Comparison of ENCODE assay signal across 1 cellular context in the genomic region with DNA sequence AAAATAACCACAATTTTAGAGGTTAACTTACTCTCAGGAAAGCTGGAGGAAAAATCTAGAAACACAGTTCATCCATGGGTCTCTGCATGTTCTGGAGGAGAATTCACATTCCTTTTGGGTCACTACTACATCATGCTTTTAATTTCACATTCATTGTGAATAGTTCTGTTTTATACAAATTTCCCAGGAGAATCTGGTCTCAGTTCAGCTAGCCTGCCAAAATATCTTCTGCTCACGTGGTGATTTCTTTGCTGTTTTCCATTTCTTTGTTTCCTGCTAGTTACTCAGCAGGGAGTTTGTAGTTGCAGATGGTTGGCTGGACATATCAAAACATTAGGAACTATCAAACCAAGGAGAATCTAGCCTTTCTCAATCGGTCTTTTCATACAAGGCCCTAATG.
TF ChIP-seq lines count a peak whose summit lies in the region.

Gene ABCA9 (minus strand): TSS at position 93 of the 400 bp plus-strand sequence. CDS start 9,801 bp downstream, outside the sequence.

TF ChIP-seq in K562, 482 proteins besides CTCF, POLR2A, EP300 and RAD21 (continued from another document):
- TF ChIP-seq, protein P1, sequence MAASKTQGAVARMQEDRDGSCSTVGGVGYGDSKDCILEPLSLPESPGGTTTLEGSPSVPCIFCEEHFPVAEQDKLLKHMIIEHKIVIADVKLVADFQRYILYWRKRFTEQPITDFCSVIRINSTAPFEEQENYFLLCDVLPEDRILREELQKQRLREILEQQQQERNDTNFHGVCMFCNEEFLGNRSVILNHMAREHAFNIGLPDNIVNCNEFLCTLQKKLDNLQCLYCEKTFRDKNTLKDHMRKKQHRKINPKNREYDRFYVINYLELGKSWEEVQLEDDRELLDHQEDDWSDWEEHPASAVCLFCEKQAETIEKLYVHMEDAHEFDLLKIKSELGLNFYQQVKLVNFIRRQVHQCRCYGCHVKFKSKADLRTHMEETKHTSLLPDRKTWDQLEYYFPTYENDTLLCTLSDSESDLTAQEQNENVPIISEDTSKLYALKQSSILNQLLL (CRISPR knock-in tag; IDR thresholded peaks at IDR 0.05; ENCODE audit: borderline replicate concordance): no peak
- TF ChIP-seq IFI16 (CRISPR knock-in tag; IDR thresholded peaks at IDR 0.05) (no peak), NR1H2 (CRISPR knock-in tag; IDR thresholded peaks at IDR 0.05) (no peak), ZNF41 (CRISPR knock-in tag; conservative IDR thresholded peaks at IDR 0.05) (no peak)
- TF ChIP-seq, protein P2, sequence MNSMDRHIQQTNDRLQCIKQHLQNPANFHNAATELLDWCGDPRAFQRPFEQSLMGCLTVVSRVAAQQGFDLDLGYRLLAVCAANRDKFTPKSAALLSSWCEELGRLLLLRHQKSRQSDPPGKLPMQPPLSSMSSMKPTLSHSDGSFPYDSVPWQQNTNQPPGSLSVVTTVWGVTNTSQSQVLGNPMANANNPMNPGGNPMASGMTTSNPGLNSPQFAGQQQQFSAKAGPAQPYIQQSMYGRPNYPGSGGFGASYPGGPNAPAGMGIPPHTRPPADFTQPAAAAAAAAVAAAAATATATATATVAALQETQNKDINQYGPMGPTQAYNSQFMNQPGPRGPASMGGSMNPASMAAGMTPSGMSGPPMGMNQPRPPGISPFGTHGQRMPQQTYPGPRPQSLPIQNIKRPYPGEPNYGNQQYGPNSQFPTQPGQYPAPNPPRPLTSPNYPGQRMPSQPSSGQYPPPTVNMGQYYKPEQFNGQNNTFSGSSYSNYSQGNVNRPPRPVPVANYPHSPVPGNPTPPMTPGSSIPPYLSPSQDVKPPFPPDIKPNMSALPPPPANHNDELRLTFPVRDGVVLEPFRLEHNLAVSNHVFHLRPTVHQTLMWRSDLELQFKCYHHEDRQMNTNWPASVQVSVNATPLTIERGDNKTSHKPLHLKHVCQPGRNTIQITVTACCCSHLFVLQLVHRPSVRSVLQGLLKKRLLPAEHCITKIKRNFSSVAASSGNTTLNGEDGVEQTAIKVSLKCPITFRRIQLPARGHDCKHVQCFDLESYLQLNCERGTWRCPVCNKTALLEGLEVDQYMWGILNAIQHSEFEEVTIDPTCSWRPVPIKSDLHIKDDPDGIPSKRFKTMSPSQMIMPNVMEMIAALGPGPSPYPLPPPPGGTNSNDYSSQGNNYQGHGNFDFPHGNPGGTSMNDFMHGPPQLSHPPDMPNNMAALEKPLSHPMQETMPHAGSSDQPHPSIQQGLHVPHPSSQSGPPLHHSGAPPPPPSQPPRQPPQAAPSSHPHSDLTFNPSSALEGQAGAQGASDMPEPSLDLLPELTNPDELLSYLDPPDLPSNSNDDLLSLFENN (IDR thresholded peaks at IDR 0.05; ENCODE audit: low read depth in 2 of 2, low read length in 2 of 2): no peak
